17 cellular contexts compared by ENCODE assay signal in the genomic region with DNA sequence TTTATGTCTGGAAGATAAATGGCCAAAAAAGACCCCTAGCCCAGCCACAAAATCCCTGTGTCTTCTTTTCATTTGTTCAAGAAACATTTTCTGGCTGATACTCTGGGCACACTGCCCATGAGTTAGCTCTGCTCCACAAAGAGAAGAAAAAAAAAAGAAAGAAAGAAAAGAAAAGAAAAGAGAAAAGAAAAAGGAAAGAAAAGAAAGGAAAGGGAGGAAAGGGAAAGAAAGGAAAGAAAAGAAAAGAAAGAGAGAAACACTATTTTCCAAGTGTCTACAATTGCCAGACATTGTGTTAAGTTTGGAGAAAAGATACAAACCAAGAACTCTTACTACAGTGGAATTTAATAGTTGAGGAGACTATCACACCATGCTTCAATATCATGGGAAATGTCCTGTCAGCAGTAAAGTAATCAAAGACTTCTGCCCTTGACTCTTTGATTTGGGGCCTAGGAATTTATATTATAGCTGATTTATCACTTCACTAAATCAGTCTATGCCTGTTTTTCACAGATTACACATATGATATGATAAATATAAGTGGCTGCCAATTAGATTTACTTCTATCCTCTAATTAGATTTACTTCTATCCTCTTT. TPM values are rescaled to one million over a fixed set of nuclear protein-coding genes. Genes with fewer than 3 reads are reported as not detected.
A peak's percentile ranks its signal among the peaks of the same experiment; 100 is the strongest.
DNase-seq lines count a peak whose midpoint lies in the region; TF ChIP-seq lines count a peak whose summit lies in the region.
"Had no signal": no experiment of that assay in that cellular context is flagged by ENCODE, and none has a peak within 500 bp of the region (broad histone marks: within the 10 kb centered on the region; RNA-seq: fewer than 3 reads in every experiment).

No MANE protein-coding gene starts in this region.

- peak overlapping the region; percentile 99 for H3K27ac Mint-ChIP-seq in activated T-cell treated with anti-CD3 and anti-CD28 coated beads, Interleukin-2, amount 50 U/mL, for 24 hours

- TF ChIP-seq POLR2A in Peyer's patch (IDR thresholded peaks at IDR 0.05), result no peak
- no peak for TF ChIP-seq POLR2A in spleen (IDR thresholded peaks at IDR 0.05)

- intact Hi-C loops in spleen (cut with DNase I; ENCODE audit: low total_unique reads), result no loop called here

- H3K36me3 Mint-ChIP-seq in activated T-cell treated with anti-CD3 and anti-CD28 coated beads, Interleukin-2, amount 50 U/mL, for 24 hours (ENCODE audit: low read depth), result peaks cover 41% of the 10 kb centered on the region

- peak overlapping the region; percentile 92 for H3K4me3 Mint-ChIP-seq in activated T-cell treated with anti-CD3 and anti-CD28 coated beads, Interleukin-2, amount 50 U/mL, for 24 hours

- DNase-seq in activated T-cell treated with anti-CD3 and anti-CD28 coated beads, Interleukin-2, amount 50 U/mL, for 24 hours, result no peak
- DNase-seq in activated T-cell treated with anti-CD3 and anti-CD28 coated beads, Interleukin-2, amount 50 U/mL, for 1 hour, result no peak
- DNase-seq in Peyer's patch (no peak), caudate nucleus (lab: John Stamatoyannopoulos, UW) (no peak), spleen (no peak), germinal center (ENCODE audit: low spot score) (no peak), CD1c-positive myeloid dendritic cell (ENCODE audit: extremely low spot score) (no peak), COLO829 (ENCODE audit: low spot score) (no peak)
- DNase-seq: dorsolateral prefrontal cortex, GM23248, Kasumi-1, NCI-H1694, NCI-H524 treated with DMSO at 0.1 percent for 48 hours, pancreas, testis had no signal

- H3K9me3 ChIP-seq in Peyer's patch (no peaks in the 10 kb centered on the region), spleen (no peaks in the 10 kb centered on the region)
- H3K9me3 ChIP-seq: pancreas, testis had no signal

- no peaks in the 10 kb centered on the region for H3K9me3 Mint-ChIP-seq in activated T-cell treated with anti-CD3 and anti-CD28 coated beads, Interleukin-2, amount 50 U/mL, for 24 hours

- H3K27me3 ChIP-seq in Peyer's patch (no peaks in the 10 kb centered on the region), spleen (replicated peaks in 1 of 7) (no peaks in the 10 kb centered on the region)
- H3K27me3 ChIP-seq: dorsolateral prefrontal cortex, pancreas, testis had no signal

- TF ChIP-seq CTCF in Peyer's patch (IDR thresholded peaks at IDR 0.05) (no peak), spleen (IDR thresholded peaks at IDR 0.05 in 8 of 11, conservative IDR thresholded peaks at IDR 0.05 in 3 of 11) (no peak)

- H3K27ac ChIP-seq in Peyer's patch (peak overlapping the region in 3 of 4 donors; percentile 18 to 99 (median 44)), caudate nucleus (ENCODE audit: low read depth, low read length) (peak overlapping the region; percentile 18), spleen (peak overlapping the region in 5 of 8 donors; percentile 7 to 100 (median 98))
- H3K27ac ChIP-seq: GM23248, pancreas, testis had no signal

- H3K4me1 Mint-ChIP-seq in activated T-cell treated with anti-CD3 and anti-CD28 coated beads, Interleukin-2, amount 50 U/mL, for 24 hours (ENCODE audit: low read depth), result peaks cover 65% of the 10 kb centered on the region

- peaks cover 3% of the 10 kb centered on the region for H3K27me3 Mint-ChIP-seq in activated T-cell treated with anti-CD3 and anti-CD28 coated beads, Interleukin-2, amount 50 U/mL, for 24 hours

- H3K36me3 ChIP-seq in Peyer's patch (peaks cover 0 to 16% (median 0%) of the 10 kb centered on the region in 3 donors), spleen (peaks cover 0 to 34% (median 18%) of the 10 kb centered on the region in 6 donors)
- H3K36me3 ChIP-seq: pancreas had no signal

- H3K4me1 ChIP-seq in Peyer's patch (peaks cover 0 to 21% (median 2%) of the 10 kb centered on the region in 4 donors), spleen (peaks cover 32 to 75% (median 52%) of the 10 kb centered on the region in 6 donors)

- H3K4me3 ChIP-seq in Peyer's patch (no peak overlapping the region), spleen (peak overlapping the region in 1 of 8 donors; percentile 78)
- H3K4me3 ChIP-seq: dorsolateral prefrontal cortex, GM23248, pancreas, testis had no signal

RNA-seq across cellular contexts. Expression of gene TRMO, which starts 3.0 kb away (rescaled TPM):
- total RNA-seq in Peyer's patch (100 to 1,000 TPM in 1 of 4 donors, 10 to 100 TPM in 3; 25.7 to 104 (median 29.3) TPM), spleen (10 to 100 TPM; 16.8 to 58.6 (median 28.3) TPM)
- polyA plus RNA-seq in spleen, result 10 to 100 TPM; 11.2 to 13.0 (median 12.5) TPM

RNA-seq across cellular contexts. Expression of gene HEMGN, which starts 18.7 kb away (rescaled TPM):
- total RNA-seq in Peyer's patch (not detected), spleen (10 to 100 TPM in 1 of 7 donors, 1 to 10 TPM in 5, under 1 TPM in 1; 0.76 to 26.6 (median 4.7) TPM)
- polyA plus RNA-seq in spleen, result under 1 TPM; 0.13 to 0.64 (median 0.32) TPM
- total RNA-seq: astrocyte, fibroblast of villous mesenchyme, GM23248 had no signal
- polyA plus RNA-seq: GM23248, pancreas had no signal

Comparison
In these comparisons a context has a peak if more than half of its experiments do, and no peak if none do; other contexts are left out.
1. H3K27ac ChIP-seq: peak in every context shown above with its lines; median percentile 98 in spleen; 44 in Peyer's patch; 18 in caudate nucleus.